8 cellular contexts compared by ENCODE assay signal in genomic region chr18:62716679-62717058, GRCh38. TPM values are rescaled to one million over a fixed set of nuclear protein-coding genes. Genes with fewer than 3 reads are reported as not detected.
DNase-seq lines count a peak whose midpoint lies in the region; ATAC-seq, FAIRE-seq and TF ChIP-seq lines count a peak whose summit lies in the region.

No MANE protein-coding gene starts in this region.

- CTCF ChIA-PET in CD4-positive, alpha-beta memory T cell (lab: Charles Lee; ENCODE audit: partially characterized antibody): interaction anchor here (2.0 to 3.9 kb wide), 3 partner anchors 244 to 722 kb away, joined by 8 to 39 read pairs (median 8); no protein-coding TSS in a partner anchor

- H3K9me3 ChIP-seq in CD4-positive, alpha-beta memory T cell (ENCODE audit: control insufficient read depth in 1 of 2, low read length in 2 of 2): no peaks in the 10 kb centered on the region

- H3K4me3 ChIP-seq in CD4-positive, alpha-beta memory T cell (ENCODE audit: low read length in 2 of 2): peak overlapping the region in 1 of 2 donors; percentile 34

- no peak overlapping the region for H3K27ac ChIP-seq in CD4-positive, alpha-beta memory T cell (ENCODE audit: low read depth, low read length)

- peak overlapping the region in 1 of 7 donors; percentile 78 for H3K27ac Mint-ChIP-seq in CD4-positive, alpha-beta memory T cell
- no peak overlapping the region for H3K27ac Mint-ChIP-seq in neural crest cell (ENCODE audit: unreplicated experiment)

- no peak for FAIRE-seq in frontal cortex (lab: Jason Lieb, UNC)

- H3K4me1 ChIP-seq in CD4-positive, alpha-beta memory T cell (ENCODE audit: insufficient read depth, low read length): peaks cover 25% of the 10 kb centered on the region

- peak overlapping the region in 4 of 8 donors; percentile 26 to 90 (median 68) for H3K4me3 Mint-ChIP-seq in CD4-positive, alpha-beta memory T cell
- peak overlapping the region; percentile 90 for H3K4me3 Mint-ChIP-seq in neural crest cell

- peak; percentile 38 to 69 (median 45) for DNase-seq in CD4-positive, alpha-beta memory T cell
- DNase-seq in GM20000 (ENCODE audit: low spot score) (peak; percentile 83), NCI-H2107 (lab: John Stamatoyannopoulos, UW) (peak; percentile 13), frontal cortex (ENCODE audit: low spot score in 2 of 2) (peak; percentile 34 to 57), neural crest cell (ENCODE audit: low read depth, low spot score) (peak; percentile 57), cerebellar nuclear complex (lab: John Stamatoyannopoulos, UW) (no peak)
- peak; percentile 33 for DNase-seq in activated effector memory CD4-positive, alpha-beta T cell treated with Interleukin-2 at 50 U/mL for 16 hours

- H3K36me3 ChIP-seq in CD4-positive, alpha-beta memory T cell (ENCODE audit: insufficient read depth, low read length): no peaks in the 10 kb centered on the region

- H3K9me3 Mint-ChIP-seq in CD4-positive, alpha-beta memory T cell: no peaks in the 10 kb centered on the region
- H3K9me3 Mint-ChIP-seq in neural crest cell: no peaks in the 10 kb centered on the region

- peaks cover 0 to 8% of the 10 kb centered on the region in 2 donors for H3K36me3 Mint-ChIP-seq in CD4-positive, alpha-beta memory T cell
- no peaks in the 10 kb centered on the region for H3K36me3 Mint-ChIP-seq in neural crest cell (ENCODE audit: low read depth)

- H3K4me1 Mint-ChIP-seq in CD4-positive, alpha-beta memory T cell: peaks cover 19 to 39% (median 28%) of the 10 kb centered on the region in 4 donors
- H3K4me1 Mint-ChIP-seq in neural crest cell: peaks cover 57% of the 10 kb centered on the region

- no peaks in the 10 kb centered on the region for H3K27me3 Mint-ChIP-seq in CD4-positive, alpha-beta memory T cell
- no peaks in the 10 kb centered on the region for H3K27me3 Mint-ChIP-seq in neural crest cell (ENCODE audit: low read depth)

- H3K27me3 ChIP-seq in CD4-positive, alpha-beta memory T cell (ENCODE audit: insufficient read depth, low read length): no peaks in the 10 kb centered on the region

- ATAC-seq in HG03108 (IDR thresholded peaks at IDR 0.05; ENCODE audit: unreplicated experiment): no peak

- TF ChIP-seq CTCF in GM20000 (IDR thresholded peaks at IDR 0.05; ENCODE audit: extremely low read depth, missing control alignments) (peak; percentile 55), neural crest cell (conservative IDR thresholded peaks at IDR 0.05) (peak; percentile 30)

- intact Hi-C loops in CD4-positive, alpha-beta memory T cell (cut with micrococcal nuclease): loop anchor here (2.0 kb wide), 1 partner anchor 650 kb away; the partner anchor contains the start of gene KDSR

- POLR2A ChIA-PET in CD4-positive, alpha-beta memory T cell (lab: Charles Lee; ENCODE audit: partially characterized antibody): interaction anchor here (0.7 to 3.1 kb wide), 8 partner anchors 11 to 706 kb away, joined by 3 to 22 read pairs (median 5); partner anchors contain the start of genes PIGN, RELCH, VPS4B and ZCCHC2

RNA-seq across cellular contexts. Expression of gene PHLPP1, which starts 1.3 kb away (rescaled TPM):
- total RNA-seq in CD4-positive, alpha-beta memory T cell: 1 to 10 TPM; 6.3 to 7.8 TPM
- under 1 TPM in 1 of 2 donors, not detected in 1; 0.36 TPM for polyA plus RNA-seq in CD4-positive, alpha-beta memory T cell
- 16.3 TPM for total RNA-seq in frontal cortex
- total RNA-seq in neural crest cell: 27.5 and 29.6 TPM in 2 replicates

Comparison
In these comparisons a context has a peak if more than half of its experiments do, and no peak if none do; other contexts are left out.
1. DNase-seq: peak in CD4-positive, alpha-beta memory T cell (5 of 5), GM20000 (single experiment), NCI-H2107 (single experiment), activated effector memory CD4-positive, alpha-beta T cell treated with Interleukin-2 at 50 U/mL for 16 hours (single experiment), frontal cortex (2 of 2) and neural crest cell (single experiment); none in cerebellar nuclear complex (0 of 2).